ENCODE assay signal across 1 cellular context in the genomic region with DNA sequence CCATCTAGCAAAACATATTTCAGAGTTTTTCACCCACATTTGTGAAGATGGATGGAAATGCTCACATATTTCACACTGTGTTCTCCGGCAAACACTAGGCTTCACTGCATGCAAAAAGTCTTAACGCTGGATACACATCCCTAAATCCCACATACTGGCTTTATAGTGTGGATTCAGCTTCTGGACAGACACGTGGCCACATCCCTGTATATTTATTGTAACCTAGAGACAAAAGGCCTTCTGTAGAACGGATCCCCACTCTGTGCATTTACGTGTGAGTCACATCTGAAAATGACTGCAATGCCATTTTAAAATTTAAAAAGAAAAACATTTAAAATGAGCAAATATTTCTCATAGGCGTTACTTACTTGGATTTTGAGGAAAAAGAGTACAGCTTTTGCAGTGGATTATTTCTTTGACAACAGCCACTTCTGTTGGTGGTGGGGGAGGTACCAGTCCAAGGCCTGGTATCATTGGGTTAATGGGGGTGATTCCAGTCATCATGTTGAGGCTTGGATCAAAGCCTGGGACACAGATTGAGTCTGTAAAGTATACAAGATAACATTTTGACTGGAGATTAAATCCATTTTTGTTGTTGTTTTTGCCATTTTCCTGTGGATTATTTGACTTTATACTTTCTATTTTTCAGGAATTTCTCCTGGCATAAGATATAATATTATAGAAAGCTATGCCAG.
TF ChIP-seq lines count a peak whose summit lies in the region.

No MANE protein-coding gene starts in this region.

TF ChIP-seq in H1, 55 proteins besides CTCF, POLR2A, EP300 and RAD21:
- no peak for TF ChIP-seq BCL11A (IDR thresholded peaks at IDR 0.05; ENCODE audit: low read depth in 2 of 2, low read length in 2 of 2)
- TF ChIP-seq, protein P1, sequence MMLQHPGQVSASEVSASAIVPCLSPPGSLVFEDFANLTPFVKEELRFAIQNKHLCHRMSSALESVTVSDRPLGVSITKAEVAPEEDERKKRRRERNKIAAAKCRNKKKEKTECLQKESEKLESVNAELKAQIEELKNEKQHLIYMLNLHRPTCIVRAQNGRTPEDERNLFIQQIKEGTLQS (IDR thresholded peaks at IDR 0.05; ENCODE audit: insufficient read depth, low read depth, low read length), result no peak
- TF ChIP-seq GTF2F1 (IDR thresholded peaks at IDR 0.05; ENCODE audit: borderline replicate concordance, low read depth, low read length), result no peak
- TF ChIP-seq PHF8 (conservative IDR thresholded peaks at IDR 0.05; ENCODE audit: low read depth, low read length), result no peak
- no peak for TF ChIP-seq RBBP5 (IDR thresholded peaks at IDR 0.05; ENCODE audit: borderline replicate concordance, low read depth, low read length)
- no peak for TF ChIP-seq BACH1 (IDR thresholded peaks at IDR 0.05; ENCODE audit: low read length)
- TF ChIP-seq SP1 (IDR thresholded peaks at IDR 0.05; ENCODE audit: low read depth, low read length), result no peak
- TF ChIP-seq ZNF274 (IDR thresholded peaks at IDR 0.05; ENCODE audit: borderline replicate concordance, extremely low read depth, low read length), result no peak
TF ChIP-seq in H1: peak in this region for 0.
